ENCODE assay signal across 1 cellular context in genomic region chr9:127943011-127943662, GRCh38.
TF ChIP-seq lines count a peak whose summit lies in the region.

No MANE protein-coding gene starts in this region.

TF ChIP-seq in HCT116, 20 proteins besides CTCF, POLR2A, EP300 and RAD21:
- TF ChIP-seq ZFX (IDR thresholded peaks at IDR 0.05) (no peak), ATF3 (IDR thresholded peaks at IDR 0.05) (no peak), JUND (IDR thresholded peaks at IDR 0.05) (no peak), SP1 (IDR thresholded peaks at IDR 0.05; ENCODE audit: low read depth) (no peak), EZH2phosphoT487 (IDR thresholded peaks at IDR 0.05; ENCODE audit: borderline replicate concordance) (no peak), TCF7L2 (IDR thresholded peaks at IDR 0.05; ENCODE audit: borderline replicate concordance, extremely low read depth, insufficient read depth, insufficient read length) (no peak), FOSL1 (IDR thresholded peaks at IDR 0.05; ENCODE audit: low read depth) (no peak), YY1 (IDR thresholded peaks at IDR 0.05; ENCODE audit: extremely low read depth, insufficient replicate concordance, low read depth, low read length) (no peak), EGR1 (IDR thresholded peaks at IDR 0.05; ENCODE audit: low read depth) (no peak), REST (IDR thresholded peaks at IDR 0.05; ENCODE audit: low read depth) (no peak), SRF (IDR thresholded peaks at IDR 0.05; ENCODE audit: low read depth) (no peak), ZBTB33 (IDR thresholded peaks at IDR 0.05; ENCODE audit: extremely low read depth, insufficient replicate concordance, low read length) (no peak), EZH2 (IDR thresholded peaks at IDR 0.05) (no peak), SIN3A (IDR thresholded peaks at IDR 0.05; ENCODE audit: low read depth) (no peak), ZNF274 (IDR thresholded peaks at IDR 0.05; ENCODE audit: low read depth, low read length) (no peak), POLR2AphosphoS5 (IDR thresholded peaks at IDR 0.05; ENCODE audit: low read depth, low read length) (no peak), CEBPB (IDR thresholded peaks at IDR 0.05; ENCODE audit: low read depth) (no peak), MAX (IDR thresholded peaks at IDR 0.05) (no peak), CBX3 (IDR thresholded peaks at IDR 0.05; ENCODE audit: low read depth) (no peak), ELF1 (IDR thresholded peaks at IDR 0.05; ENCODE audit: borderline replicate concordance, low read depth) (no peak)
